ENCODE assay signal across 1 cellular context in genomic region chr6:43361269-43361668, GRCh38.
TF ChIP-seq lines count a peak whose summit lies in the region.

No MANE protein-coding gene starts in this region.

TF ChIP-seq in HCT116, 20 proteins besides CTCF, POLR2A, EP300 and RAD21 (continued from another document):
- TF ChIP-seq ZBTB33 (IDR thresholded peaks at IDR 0.05; ENCODE audit: extremely low read depth, insufficient replicate concordance, low read length) = no peak
- TF ChIP-seq ATF3 (IDR thresholded peaks at IDR 0.05) = no peak
- no peak for TF ChIP-seq POLR2AphosphoS5 (IDR thresholded peaks at IDR 0.05; ENCODE audit: low read depth, low read length)
- TF ChIP-seq SIN3A (IDR thresholded peaks at IDR 0.05; ENCODE audit: low read depth) = no peak
